In genomic region chr4:74056114-74056857, GRCh38 we compare ENCODE assay signal across 13 cellular contexts. TPM values are rescaled to one million over a fixed set of nuclear protein-coding genes. Genes with fewer than 3 reads are reported as not detected.
A peak's percentile ranks its signal among the peaks of the same experiment; 100 is the strongest.
DNase-seq lines count a peak whose midpoint lies in the region; ATAC-seq and TF ChIP-seq lines count a peak whose summit lies in the region.
"Had no signal": no experiment of that assay in that cellular context is flagged by ENCODE, and none has a peak within 500 bp of the region (broad histone marks: within the 10 kb centered on the region; RNA-seq: fewer than 3 reads in every experiment).

No MANE protein-coding gene starts in this region.

- no peak overlapping the region for H3K4me3 Mint-ChIP-seq in naive thymus-derived CD4-positive, alpha-beta T cell
- H3K4me3 Mint-ChIP-seq: central memory CD8-positive, alpha-beta T cell; naive B cell had no signal

- POLR2A ChIA-PET in naive thymus-derived CD4-positive, alpha-beta T cell (lab: Charles Lee): no interaction called here

- ATAC-seq in naive thymus-derived CD4-positive, alpha-beta T cell: peak; percentile 76
- ATAC-seq in HG03442 (IDR thresholded peaks at IDR 0.05; ENCODE audit: unreplicated experiment) (no peak), HG02885 (IDR thresholded peaks at IDR 0.05; ENCODE audit: poor library complexity, unreplicated experiment) (no peak), GM21786 (IDR thresholded peaks at IDR 0.05; ENCODE audit: unreplicated experiment) (no peak)
- ATAC-seq: heart right ventricle had no signal

- H3K27me3 ChIP-seq in brain microvascular endothelial cell (replicated peaks): no peaks in the 10 kb centered on the region
- H3K27me3 ChIP-seq in naive thymus-derived CD4-positive, alpha-beta T cell (ENCODE audit: control insufficient read depth in 2 of 2, insufficient read depth in 2 of 2, low read length in 2 of 2): no peaks in the 10 kb centered on the region
- H3K27me3 ChIP-seq: heart right ventricle had no signal

- no peaks in the 10 kb centered on the region for H3K36me3 Mint-ChIP-seq in naive thymus-derived CD4-positive, alpha-beta T cell
- H3K36me3 Mint-ChIP-seq: naive B cell had no signal

- H3K4me3 ChIP-seq in brain microvascular endothelial cell (ENCODE audit: low read depth, low read length): no peak overlapping the region
- H3K4me3 ChIP-seq in naive thymus-derived CD4-positive, alpha-beta T cell (ENCODE audit: low read length): no peak overlapping the region
- H3K4me3 ChIP-seq: heart right ventricle had no signal

- TF ChIP-seq CTCF in brain microvascular endothelial cell (IDR thresholded peaks at IDR 0.05; ENCODE audit: low read depth, low read length, missing control alignments): peak; percentile 29

- no peaks in the 10 kb centered on the region for H3K4me1 ChIP-seq in naive thymus-derived CD4-positive, alpha-beta T cell (ENCODE audit: control insufficient read depth in 2 of 2, insufficient read depth in 2 of 2, low read length in 2 of 2)

- no peaks in the 10 kb centered on the region for H3K36me3 ChIP-seq in brain microvascular endothelial cell (replicated peaks)
- H3K36me3 ChIP-seq in naive thymus-derived CD4-positive, alpha-beta T cell (ENCODE audit: control insufficient read depth in 2 of 3, insufficient read depth in 3 of 3, low read length in 3 of 3): no peaks in the 10 kb centered on the region
- H3K36me3 ChIP-seq: heart right ventricle had no signal

- in situ Hi-C loops in brain microvascular endothelial cell (cut with HindIII; ENCODE audit: low pct_ligation_motif_present, low sequenced_read_pairs): no loop called here

- peaks cover 0 to 12% (median 0%) of the 10 kb centered on the region in 11 donors for H3K9me3 Mint-ChIP-seq in naive thymus-derived CD4-positive, alpha-beta T cell
- H3K9me3 Mint-ChIP-seq: central memory CD8-positive, alpha-beta T cell had no signal

- DNase-seq in GM03348 (ENCODE audit: low spot score) (peak; percentile 12), NCI-H460 (ENCODE audit: extremely low read depth, low read depth) (peak; percentile 80), brain microvascular endothelial cell (peak; percentile 31), midbrain (lab: John Stamatoyannopoulos, UW) (no peak)
- no peak for DNase-seq in naive thymus-derived CD4-positive, alpha-beta T cell
- DNase-seq: activated CD8-positive, alpha-beta memory T cell treated with anti-CD3 and anti-CD28 coated beads, Interleukin-2, amount 50 U/mL, for 48 hours; heart right ventricle; naive B cell; NCI-H1694 had no signal

- H3K4me1 Mint-ChIP-seq in naive thymus-derived CD4-positive, alpha-beta T cell: no peaks in the 10 kb centered on the region
- H3K4me1 Mint-ChIP-seq: central memory CD8-positive, alpha-beta T cell; naive B cell had no signal

- CTCF ChIA-PET in naive thymus-derived CD4-positive, alpha-beta T cell (lab: Charles Lee): no interaction called here

- intact Hi-C loops in naive thymus-derived CD4-positive, alpha-beta T cell (cut with micrococcal nuclease): no loop called here

- peaks cover 0 to 16% (median 5%) of the 10 kb centered on the region in 5 donors for H3K27me3 Mint-ChIP-seq in naive thymus-derived CD4-positive, alpha-beta T cell
- H3K27me3 Mint-ChIP-seq: central memory CD8-positive, alpha-beta T cell had no signal

- no peaks in the 10 kb centered on the region for H3K9me3 ChIP-seq in naive thymus-derived CD4-positive, alpha-beta T cell (ENCODE audit: control insufficient read depth in 2 of 3, low read length in 3 of 3)

- H3K27ac Mint-ChIP-seq in naive thymus-derived CD4-positive, alpha-beta T cell: no peak overlapping the region
- H3K27ac Mint-ChIP-seq: naive B cell had no signal

- H3K27ac ChIP-seq in brain microvascular endothelial cell: peak overlapping the region; percentile 28
- no peak overlapping the region for H3K27ac ChIP-seq in naive thymus-derived CD4-positive, alpha-beta T cell (ENCODE audit: low read depth, low read length)

RNA-seq across cellular contexts. Expression of gene CXCL3, which starts 17.8 kb away (rescaled TPM):
- total RNA-seq in NCI-H460 (2014; rRNA removed; shearing (Covaris generic)): 11.1 and 12.8 TPM in 2 replicates
- 15.3 and 18.3 TPM in 2 replicates for polyA plus RNA-seq in NCI-H460 (2014; cell fraction: nucleus; rRNA removed)
- 10 to 100 TPM in 1 of 5 experiments, 1 to 10 TPM in 1, under 1 TPM in 1, not detected in 2; 0.92 to 15.3 (median 3.0) TPM for total RNA-seq in naive thymus-derived CD4-positive, alpha-beta T cell
- not detected for polyA plus RNA-seq in naive thymus-derived CD4-positive, alpha-beta T cell

RNA-seq across cellular contexts. Expression of gene CXCL2, which starts 42.7 kb away (rescaled TPM):
- total RNA-seq in NCI-H460 (2014; rRNA removed; shearing (Covaris generic)): 95.2 and 101 TPM in 2 replicates
- 105 and 133 TPM in 2 replicates for polyA plus RNA-seq in NCI-H460 (2014; cell fraction: nucleus; rRNA removed)
- total RNA-seq in naive thymus-derived CD4-positive, alpha-beta T cell: 10 to 100 TPM in 2 of 5 experiments, under 1 TPM in 2, not detected in 1; 0.51 to 77.6 (median 13.6) TPM
- not detected for polyA plus RNA-seq in naive thymus-derived CD4-positive, alpha-beta T cell

RNA-seq across cellular contexts. Expression of gene CXCL5, which starts 57.8 kb away (rescaled TPM):
- total RNA-seq in NCI-H460 (2014; rRNA removed; shearing (Covaris generic)): 155 and 183 TPM in 2 replicates
- polyA plus RNA-seq in NCI-H460 (2014; cell fraction: nucleus; rRNA removed): 133 and 183 TPM in 2 replicates
- under 1 TPM in 1 of 5 experiments, not detected in 4; 0.29 TPM for total RNA-seq in naive thymus-derived CD4-positive, alpha-beta T cell
- polyA plus RNA-seq in naive thymus-derived CD4-positive, alpha-beta T cell: not detected

Comparison
In these comparisons a context has a peak if more than half of its experiments do, and no peak if none do; other contexts are left out.
1. DNase-seq: peak in GM03348 (single experiment), NCI-H460 (single experiment) and brain microvascular endothelial cell (single experiment); none in naive thymus-derived CD4-positive, alpha-beta T cell (0 of 9) and midbrain (single experiment).
2. RNA of gene CXCL5, which starts 57.8 kb away (total RNA-seq): 155 to 183 TPM in NCI-H460; 0.29 TPM in naive thymus-derived CD4-positive, alpha-beta T cell; every median in the first group is over 100 times any median in the second.